ENCODE assay signal across 35 cellular contexts in genomic region chrX:69211701-69212100, GRCh38.
"Had no signal": no experiment of that assay in that cellular context is flagged by ENCODE, and none has a peak within 500 bp of the region (broad histone marks: within the 10 kb centered on the region; RNA-seq: fewer than 3 reads in every experiment).

No MANE protein-coding gene starts in this region.

- H3K27ac ChIP-seq: KMS-11 had no signal

- DNase-seq: Karpas-422, Kasumi-1, KG1, MG63, MM.1S, MV-4-11, NCI-H1048, NCI-H1092, NCI-H1092 treated with DMSO at 0.1 percent for 48 hours, NCI-H1105, NCI-H1105 treated with DMSO at 0.1 percent for 48 hours, NCI-H1417, NCI-H1417 treated with DMSO at 0.1 percent for 48 hours, NCI-H1436, NCI-H1436 treated with DMSO at 0.1 percent for 48 hours, NCI-H146, NCI-H1694, NCI-H1694 treated with DMSO at 0.1 percent for 48 hours, NCI-H187, NCI-H187 treated with DMSO at 0.1 percent for 48 hours, NCI-H1930, NCI-H2029, NCI-H2029 treated with DMSO at 0.1 percent for 48 hours, NCI-H2081, NCI-H2081 treated with DMSO at 0.1 percent for 48 hours, NCI-H2107, NCI-H2171, NCI-H2171 treated with DMSO at 0.1 percent for 48 hours, NCI-H2227 treated with DMSO at 0.1 percent for 48 hours, NCI-H226, NCI-H345, NCI-H446, NCI-H446 treated with DMSO at 0.1 percent for 48 hours, NCI-H510A had no signal

- H3K4me3 ChIP-seq: MG63 had no signal

- H3K27me3 ChIP-seq: MG63 had no signal

- H3K36me3 ChIP-seq: MG63 had no signal

- H3K9ac ChIP-seq: KMS-11 had no signal

- H3K9me3 ChIP-seq: MG63 had no signal

- H3K4me2 ChIP-seq: KMS-11 had no signal
